In genomic region chr9:135093111-135093510, GRCh38 we compare ENCODE assay signal across 1 cellular context.
TF ChIP-seq lines count a peak whose summit lies in the region.

No MANE protein-coding gene starts in this region.

TF ChIP-seq in GM23338, 12 proteins besides CTCF, POLR2A, EP300 and RAD21 (continued from another document):
- TF ChIP-seq ZNF462 (CRISPR knock-in tag; IDR thresholded peaks at IDR 0.05), result no peak
- no peak for TF ChIP-seq CREB1 (CRISPR knock-in tag; IDR thresholded peaks at IDR 0.05; ENCODE audit: low read depth)
